In the genomic region with DNA sequence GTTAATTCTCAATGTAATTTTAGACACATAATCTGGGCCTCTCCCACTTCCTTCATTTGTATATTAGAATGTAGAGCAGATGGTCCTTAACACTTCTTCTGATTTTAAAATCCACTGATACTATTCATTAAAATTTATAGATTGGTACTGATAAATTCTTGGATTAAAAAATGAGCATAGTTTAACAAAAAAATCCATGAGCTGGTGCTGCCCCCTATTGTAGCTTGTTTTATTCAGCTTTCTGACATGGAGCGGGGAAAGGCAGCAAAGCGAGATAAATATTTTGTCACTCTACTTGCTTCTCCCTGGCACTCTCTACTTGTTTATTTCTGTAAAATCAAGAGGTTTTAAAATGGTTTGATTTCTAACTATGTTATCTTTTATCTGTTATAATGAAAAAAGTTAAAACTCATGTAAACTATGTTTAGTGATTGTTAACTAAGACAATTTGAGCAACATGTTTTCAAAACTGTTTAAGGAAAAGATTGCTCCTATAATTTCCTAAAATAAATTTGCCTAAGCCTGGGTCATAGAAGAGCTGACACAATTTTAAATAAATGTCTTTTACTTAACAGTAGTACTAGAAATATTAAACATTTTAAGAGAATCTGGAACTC, we compare ENCODE assay signal across 9 cellular contexts. TPM values are rescaled to one million over a fixed set of nuclear protein-coding genes. Genes with fewer than 3 reads are reported as not detected.
DNase-seq lines count a peak whose midpoint lies in the region; ATAC-seq, FAIRE-seq and TF ChIP-seq lines count a peak whose summit lies in the region.
"Had no signal": no experiment of that assay in that cellular context is flagged by ENCODE, and none has a peak within 500 bp of the region (broad histone marks: within the 10 kb centered on the region; RNA-seq: fewer than 3 reads in every experiment).

No MANE protein-coding gene starts in this region.

- 26 to 37% methylated on average over 2 of the region's 2 CpGs for WGBS in pancreas, 2 donors

- H3K9me3 ChIP-seq in pancreas: no peaks in the 10 kb centered on the region
- H3K9me3 ChIP-seq: BLaER1 treated with 17β-estradiol and CSF1 and Interleukin-3, amounts not matched to agents 10 nM and 100 nM had no signal

- ATAC-seq in pancreas: peak in 2 of 4 donors; percentile 39 to 55

- peak; percentile 82 for FAIRE-seq in pancreas (lab: Jason Lieb, UNC)

- no peaks in the 10 kb centered on the region for H3K9me3 Mint-ChIP-seq in endothelial cell (ENCODE audit: unreplicated experiment)

- H3K4me1 Mint-ChIP-seq in endothelial cell (ENCODE audit: unreplicated experiment): peaks cover 4% of the 10 kb centered on the region

- no peaks in the 10 kb centered on the region for H3K27me3 ChIP-seq in pancreas
- H3K27me3 ChIP-seq: BLaER1 treated with 17β-estradiol and CSF1 and Interleukin-3, amounts not matched to agents 10 nM and 100 nM had no signal

- H3K36me3 Mint-ChIP-seq in endothelial cell (ENCODE audit: low read depth, unreplicated experiment): no peaks in the 10 kb centered on the region

- H3K4me1 ChIP-seq in pancreas: peaks cover 0 to 8% (median 6%) of the 10 kb centered on the region in 3 donors
- H3K4me1 ChIP-seq: BLaER1 treated with 17β-estradiol and CSF1 and Interleukin-3, amounts not matched to agents 10 nM and 100 nM had no signal

- intact Hi-C loops in pancreas (cut with DNase I): no loop called here

- DNase-seq in DMS79 treated with DMSO at 0.1 percent for 48 hours (lab: John Stamatoyannopoulos, UW) (peak; percentile 8), DMS79 (lab: John Stamatoyannopoulos, UW) (no peak), NCI-H69 (lab: John Stamatoyannopoulos, UW) (peak; percentile 46), endothelial cell (ENCODE audit: low spot score) (peak; percentile 28), pancreas (peak in 1 of 6 donors; percentile 23)
- DNase-seq in stimulated activated naive CD4-positive, alpha-beta T cell treated with Interleukin-2 at 50 U/mL for 16 hours (lab: John Stamatoyannopoulos, UW): no peak
- DNase-seq in activated naive CD4-positive, alpha-beta T cell treated with anti-CD3 and anti-CD28 coated beads, Interleukin-2, amount 50 U/mL, for 16 hours: no peak
- no peak for DNase-seq in effector CD4-positive, alpha-beta T cell

- no peak overlapping the region for H3K4me3 ChIP-seq in pancreas
- H3K4me3 ChIP-seq: BLaER1 treated with 17β-estradiol and CSF1 and Interleukin-3, amounts not matched to agents 10 nM and 100 nM had no signal

- no peak overlapping the region for H3K27ac ChIP-seq in pancreas
- H3K27ac ChIP-seq: BLaER1 treated with 17β-estradiol and CSF1 and Interleukin-3, amounts not matched to agents 10 nM and 100 nM had no signal

- no peaks in the 10 kb centered on the region for H3K36me3 ChIP-seq in pancreas
- H3K36me3 ChIP-seq: BLaER1 treated with 17β-estradiol and CSF1 and Interleukin-3, amounts not matched to agents 10 nM and 100 nM had no signal

- peak overlapping the region; percentile 25 for H3K27ac Mint-ChIP-seq in endothelial cell (ENCODE audit: unreplicated experiment)

- no peaks in the 10 kb centered on the region for H3K27me3 Mint-ChIP-seq in endothelial cell (ENCODE audit: unreplicated experiment)

- peak; percentile 45 for TF ChIP-seq CTCF in endothelial cell (IDR thresholded peaks at IDR 0.05; ENCODE audit: unreplicated experiment)
- peak in 3 of 4 donors; percentile 22 to 27 (median 25) for TF ChIP-seq CTCF in pancreas (IDR thresholded peaks at IDR 0.05)

- H3K4me3 Mint-ChIP-seq in endothelial cell (ENCODE audit: unreplicated experiment): no peak overlapping the region

RNA-seq across cellular contexts. Expression of a gene that starts 26.5 kb away (rescaled TPM):
- total RNA-seq in endothelial cell (ENCODE audit: unreplicated experiment) (28.0 TPM), pancreas (10 to 100 TPM; 13.0 to 44.7 (median 20.3) TPM)
- polyA plus RNA-seq in pancreas: 10 to 100 TPM; 12.7 to 19.6 TPM

Comparison
In these comparisons a context has a peak if more than half of its experiments do, and no peak if none do; other contexts are left out.
1. DNase-seq: peak in DMS79 treated with DMSO at 0.1 percent for 48 hours (single experiment), NCI-H69 (single experiment) and endothelial cell (single experiment); none in DMS79 (single experiment), stimulated activated naive CD4-positive, alpha-beta T cell treated with Interleukin-2 at 50 U/mL for 16 hours (single experiment), activated naive CD4-positive, alpha-beta T cell treated with anti-CD3 and anti-CD28 coated beads, Interleukin-2, amount 50 U/mL, for 16 hours (single experiment) and effector CD4-positive, alpha-beta T cell (single experiment).